In genomic region chrX:55030490-55031285, GRCh38 we compare ENCODE assay signal across 32 cellular contexts. TPM values are rescaled to one million over a fixed set of nuclear protein-coding genes. Genes with fewer than 3 reads are reported as not detected.
"Had no signal": no experiment of that assay in that cellular context is flagged by ENCODE, and none has a peak within 500 bp of the region (broad histone marks: within the 10 kb centered on the region; RNA-seq: fewer than 3 reads in every experiment).

ALAS2 (minus strand) TSS chrX:55030977; CDS start chrX:55026000, 4,977 bp downstream.

- H3K4me3 ChIP-seq: SJSA1 had no signal

- H3K27me3 Mint-ChIP-seq: activated CD8-positive, alpha-beta memory T cell treated with anti-CD3 and anti-CD28 coated beads, Interleukin-2, amount 10 ng/mL, durations not matched to agents 7 days and 5 days; activated naive CD8-positive, alpha-beta T cell had no signal

- H3K36me3 ChIP-seq: SJSA1 had no signal

- H3K4me3 Mint-ChIP-seq: activated CD8-positive, alpha-beta memory T cell treated with anti-CD3 and anti-CD28 coated beads, Interleukin-2, amount 10 ng/mL, durations not matched to agents 7 days and 5 days; activated naive CD8-positive, alpha-beta T cell; activated T-cell treated with anti-CD3 and anti-CD28 coated beads, Interleukin-2, amount 50 U/mL, for 24 hours; activated T-helper 1 cell treated with anti-CD3 and anti-CD28 coated beads, Interleukin-12 subunit alpha, Interleukin-12 subunit beta, Interleukin-2, Interleukin-4 antibody, amounts not matched to agents 30 ng/mL and 10 ng/mL and 1 ng/mL, durations not matched to agents 14 hours and 24 hours and 36 hours; brain; T-helper 2 cell treated with Interferon-gamma antibody and Interleukin-4, amounts not matched to agents 5 μg/mL and 100 μg/mL, for 36 hours; WTC11 had no signal

- H3K36me3 Mint-ChIP-seq: activated CD8-positive, alpha-beta memory T cell treated with anti-CD3 and anti-CD28 coated beads, Interleukin-2, amount 10 ng/mL, durations not matched to agents 7 days and 5 days; activated naive CD8-positive, alpha-beta T cell; brain; WTC11 had no signal

- H3K27ac Mint-ChIP-seq: activated CD8-positive, alpha-beta memory T cell treated with anti-CD3 and anti-CD28 coated beads, Interleukin-2, amount 10 ng/mL, durations not matched to agents 7 days and 5 days; activated naive CD8-positive, alpha-beta T cell; activated T-cell treated with anti-CD3 and anti-CD28 coated beads, Interleukin-2, amount 50 U/mL, for 24 hours; activated T-helper 1 cell treated with anti-CD3 and anti-CD28 coated beads, Interleukin-12 subunit alpha, Interleukin-12 subunit beta, Interleukin-2, Interleukin-4 antibody, amounts not matched to agents 30 ng/mL and 10 ng/mL and 1 ng/mL, durations not matched to agents 14 hours and 24 hours and 36 hours; brain; T-helper 2 cell treated with Interferon-gamma antibody and Interleukin-4, amounts not matched to agents 5 μg/mL and 100 μg/mL, for 36 hours had no signal

- H3K4me1 Mint-ChIP-seq: activated CD8-positive, alpha-beta memory T cell treated with anti-CD3 and anti-CD28 coated beads, Interleukin-2, amount 10 ng/mL, durations not matched to agents 7 days and 5 days; brain had no signal

- H3K27ac ChIP-seq: RWPE1, SJSA1 had no signal

- ATAC-seq: activated CD8-positive, alpha-beta memory T cell treated with anti-CD3 and anti-CD28 coated beads, Interleukin-2, amount 10 ng/mL, durations not matched to agents 7 days and 5 days; Panc1; SK-N-SH treated with all-trans-retinoic acid at 6 μM for 48 hours; WTC11 had no signal

- DNase-seq: activated CD4-positive, alpha-beta T cell treated with anti-CD3 and anti-CD28 coated beads for 48 hours; activated CD4-positive, alpha-beta T cell treated with anti-CD3 and anti-CD28 coated beads, Interleukin-2, amount 50 U/mL, for 4 hours; activated CD4-positive, CD25-positive, alpha-beta regulatory T cell treated with anti-CD3 and anti-CD28 coated beads, Interleukin-2, amount 50 U/mL, for 72 hours; activated CD8-positive, alpha-beta memory T cell treated with anti-CD3 and anti-CD28 coated beads, Interleukin-2, amount 10 ng/mL, durations not matched to agents 7 days and 5 days; activated effector memory CD4-positive, alpha-beta T cell treated with Interleukin-2 at 50 U/mL for 16 hours; activated naive CD4-positive, alpha-beta T cell; activated T-cell treated with anti-CD3 and anti-CD28 coated beads, Interleukin-2, amount 50 U/mL, for 24 hours; amygdala; cerebellar nuclear complex; Karpas-422; MM.1S; NCI-H1105; NCI-H1436 treated with DMSO at 0.1 percent for 48 hours; NCI-H187; NCI-H2081; NCI-H526 treated with DMSO at 0.1 percent for 48 hours; NCI-H82; Right ventricle myocardium superior; SW 1271 had no signal

- H3K9me3 Mint-ChIP-seq: activated T-cell treated with anti-CD3 and anti-CD28 coated beads, Interleukin-2, amount 50 U/mL, for 24 hours; activated T-helper 1 cell treated with anti-CD3 and anti-CD28 coated beads, Interleukin-12 subunit alpha, Interleukin-12 subunit beta, Interleukin-2, Interleukin-4 antibody, amounts not matched to agents 30 ng/mL and 10 ng/mL and 1 ng/mL, durations not matched to agents 14 hours and 24 hours and 36 hours; T-helper 2 cell treated with Interferon-gamma antibody and Interleukin-4, amounts not matched to agents 5 μg/mL and 100 μg/mL, for 36 hours had no signal

- H3K4me1 ChIP-seq: SJSA1 had no signal

- H3K27me3 ChIP-seq: SJSA1 had no signal

RNA-seq across cellular contexts. Expression of gene ALAS2, which starts in this region (rescaled TPM):
- total RNA-seq: activated CD8-positive, alpha-beta memory T cell treated with anti-CD3 and anti-CD28 coated beads, Interleukin-2, amount 10 ng/mL, durations not matched to agents 7 days and 5 days; activated T-helper 1 cell treated with anti-CD3 and anti-CD28 coated beads, Interleukin-12 subunit alpha, Interleukin-12 subunit beta, Interleukin-2, Interleukin-4 antibody, amounts not matched to agents 30 ng/mL and 10 ng/mL and 1 ng/mL, durations not matched to agents 14 hours and 24 hours and 36 hours; astrocyte; NCI-H460; OCI-LY7; SJSA1; T-helper 1 cell treated with Interleukin-12 subunit alpha and Interleukin-12 subunit beta and Interleukin-4 antibody, amounts not matched to agents 30 ng/mL and 1 ng/mL, for 36 hours had no signal
